In genomic region chr3:52317601-52318000, GRCh38 we compare ENCODE assay signal across 8 cellular contexts. TPM values are rescaled to one million over a fixed set of nuclear protein-coding genes. Genes with fewer than 3 reads are reported as not detected.
DNase-seq lines count a peak whose midpoint lies in the region; TF ChIP-seq lines count a peak whose summit lies in the region.

No MANE protein-coding gene starts in this region.

- DNase-seq in DMS53 (lab: John Stamatoyannopoulos, UW) (peak; percentile 86), NCI-H748 treated with DMSO at 0.1 percent for 48 hours (lab: John Stamatoyannopoulos, UW) (peak; percentile 13), activated gamma-delta T cell treated with Interleukin-2 at 50 U/mL for 16 hours (peak; percentile 67), cardiac muscle cell (ENCODE audit: low read depth in 1 of 2, low spot score in 1 of 2) (peak; percentile 50 to 77), retinal pigment epithelial cell (ENCODE audit: low read depth) (no peak), vagina (ENCODE audit: extremely low spot score in 2 of 2) (no peak), NCI-H2171 (lab: John Stamatoyannopoulos, UW) (no peak), SKM-1 (lab: John Stamatoyannopoulos, UW; ENCODE audit: unreplicated experiment) (no peak)

- H3K36me3 ChIP-seq in cardiac muscle cell, result no peaks in the 10 kb centered on the region
- no peaks in the 10 kb centered on the region for H3K36me3 ChIP-seq in vagina

- H3K9me3 ChIP-seq in cardiac muscle cell (ENCODE audit: low read depth) (no peaks in the 10 kb centered on the region), vagina (no peaks in the 10 kb centered on the region)

- no peak for TF ChIP-seq CTCF in cardiac muscle cell (IDR thresholded peaks at IDR 0.05; ENCODE audit: low read depth, low read length)
- no peak for TF ChIP-seq CTCF in retinal pigment epithelial cell (conservative IDR thresholded peaks at IDR 0.05; ENCODE audit: low read depth, low read length)
- no peak for TF ChIP-seq CTCF in vagina (IDR thresholded peaks at IDR 0.05)

- H3K27me3 ChIP-seq in cardiac muscle cell, result peaks cover 12% of the 10 kb centered on the region
- no peaks in the 10 kb centered on the region for H3K27me3 ChIP-seq in vagina

- H3K4me1 ChIP-seq in cardiac muscle cell (ENCODE audit: low read depth) (no peaks in the 10 kb centered on the region), vagina (peaks cover 13% of the 10 kb centered on the region)

- TF ChIP-seq POLR2A in vagina (IDR thresholded peaks at IDR 0.05), result no peak

- intact Hi-C loops in vagina (cut with DNase I), result no loop called here

- H3K4me3 ChIP-seq in cardiac muscle cell (peak overlapping the region; percentile 12), retinal pigment epithelial cell (ENCODE audit: low read length) (peak overlapping the region; percentile 51), vagina (peak overlapping the region; percentile 32 to 42)

- H3K27ac ChIP-seq in cardiac muscle cell, result no peak overlapping the region
- no peak overlapping the region for H3K27ac ChIP-seq in vagina

RNA-seq across cellular contexts. Expression of gene DNAH1, which starts 1.5 kb away (rescaled TPM):
- total RNA-seq in cardiac muscle cell, result 3.2 and 3.6 TPM in 2 replicates
- 0.81 and 1.4 TPM in 2 replicates for polyA plus RNA-seq in cardiac muscle cell
- total RNA-seq in vagina, result 12.3 TPM

RNA-seq across cellular contexts. Expression of gene GLYCTK, which starts 30.0 kb away (rescaled TPM):
- total RNA-seq in cardiac muscle cell (6.9 and 11.5 TPM in 2 replicates), vagina (10.3 TPM)
- 1.2 and 8.6 TPM in 2 replicates for polyA plus RNA-seq in cardiac muscle cell

RNA-seq across cellular contexts. Expression of gene WDR82, which starts 39.2 kb away (rescaled TPM):
- total RNA-seq in cardiac muscle cell, result 30.7 and 36.6 TPM in 2 replicates
- 35.4 and 49.0 TPM in 2 replicates for polyA plus RNA-seq in cardiac muscle cell
- total RNA-seq in vagina, result 44.4 TPM

Comparison
In these comparisons a context has a peak if more than half of its experiments do, and no peak if none do; other contexts are left out.
1. DNase-seq: peak in DMS53 (single experiment), NCI-H748 treated with DMSO at 0.1 percent for 48 hours (single experiment), activated gamma-delta T cell treated with Interleukin-2 at 50 U/mL for 16 hours (single experiment) and cardiac muscle cell (2 of 2); none in retinal pigment epithelial cell (single experiment), vagina (0 of 2), NCI-H2171 (single experiment) and SKM-1 (single experiment).
2. Peak in every context shown above with its lines, with median percentiles within 50 percentile points of each other: H3K4me3 ChIP-seq.